10 cellular contexts compared by ENCODE assay signal in the genomic region with DNA sequence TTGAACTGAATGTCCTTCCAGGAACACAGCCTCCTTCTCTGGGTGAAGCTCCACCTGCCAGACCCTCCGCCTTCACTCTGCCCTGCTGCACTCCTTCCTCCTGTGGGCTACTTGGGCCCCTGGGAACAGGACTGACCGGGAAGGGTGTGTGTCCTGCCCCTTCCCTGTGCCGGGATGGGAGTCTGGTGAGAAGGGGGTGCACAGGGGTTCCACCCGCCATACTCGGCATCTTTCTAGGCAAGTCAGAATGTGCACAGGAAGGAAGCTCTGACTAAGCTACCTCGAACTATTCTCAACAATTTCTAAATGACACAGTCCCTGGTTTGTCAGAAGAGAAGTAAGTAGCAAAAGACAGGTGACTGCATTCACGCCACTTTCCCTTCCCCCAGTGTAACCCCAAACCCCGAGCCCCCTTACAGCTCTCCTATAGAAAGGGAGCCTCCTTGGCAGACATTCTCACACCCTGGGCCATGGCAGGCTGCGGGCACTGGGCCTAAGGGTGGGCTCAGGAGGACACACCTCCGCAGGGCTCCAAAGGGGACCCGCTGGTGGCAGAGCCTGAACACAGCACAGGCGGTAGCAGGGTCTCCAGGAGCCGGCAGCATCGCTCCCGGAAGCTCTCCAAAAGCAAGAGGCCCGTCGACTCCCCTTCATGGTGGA.
DNase-seq lines count a peak whose midpoint lies in the region; ATAC-seq and TF ChIP-seq lines count a peak whose summit lies in the region.
"Had no signal": no experiment of that assay in that cellular context is flagged by ENCODE, and none has a peak within 500 bp of the region (broad histone marks: within the 10 kb centered on the region; RNA-seq: fewer than 3 reads in every experiment).

No MANE protein-coding gene starts in this region.

- TF ChIP-seq CTCF in HL-60 (IDR thresholded peaks at IDR 0.05; ENCODE audit: insufficient read depth, low read length) (no peak), gastroesophageal sphincter (IDR thresholded peaks at IDR 0.05) (no peak)

- H3K9me3 Mint-ChIP-seq in activated CD4-positive, alpha-beta memory T cell treated with anti-CD3 and anti-CD28 coated beads, Interleukin-2, amount 10 ng/mL, durations not matched to agents 7 days and 5 days, result peaks cover 7% of the 10 kb centered on the region
- H3K9me3 Mint-ChIP-seq in stimulated activated effector memory CD8-positive, alpha-beta T cell treated with anti-CD3 and anti-CD28 coated beads, Interleukin-12 subunit alpha, Interleukin-12 subunit beta, amount 100 ng/mL, for 72 hours, result no peaks in the 10 kb centered on the region

- no peak for TF ChIP-seq POLR2A in gastroesophageal sphincter (IDR thresholded peaks at IDR 0.05)

- H3K4me3 ChIP-seq in HL-60 (replicated peaks; ENCODE audit: insufficient read depth, low read length), result no peak overlapping the region
- no peak overlapping the region for H3K4me3 ChIP-seq in gastroesophageal sphincter
- H3K4me3 ChIP-seq: MG63, skin epidermis had no signal

- peaks cover 7 to 86% (median 56%) of the 10 kb centered on the region in 3 donors for H3K4me1 ChIP-seq in gastroesophageal sphincter

- no peaks in the 10 kb centered on the region for H3K27me3 ChIP-seq in HL-60 (ENCODE audit: insufficient read depth, poor library complexity, severe bottlenecking)
- no peaks in the 10 kb centered on the region for H3K27me3 ChIP-seq in gastroesophageal sphincter
- H3K27me3 ChIP-seq: MG63 had no signal

- ATAC-seq in gastroesophageal sphincter (no peak), HG03565 (IDR thresholded peaks at IDR 0.05; ENCODE audit: unreplicated experiment) (no peak)
- ATAC-seq in stimulated activated effector memory CD8-positive, alpha-beta T cell treated with anti-CD3 and anti-CD28 coated beads, Interleukin-12 subunit alpha, Interleukin-12 subunit beta, amount 100 ng/mL, for 72 hours, result peak; percentile 99

- DNase-seq in HL-60 (ENCODE audit: low read depth in 1 of 2, low spot score in 1 of 2) (no peak), C1 segment of cervical spinal cord (lab: John Stamatoyannopoulos, UW) (no peak), Kasumi-1 (lab: John Stamatoyannopoulos, UW) (no peak), inferior parietal cortex (ENCODE audit: extremely low spot score) (no peak)
- peak; percentile 52 for DNase-seq in activated CD4-positive, alpha-beta memory T cell treated with anti-CD3 and anti-CD28 coated beads, Interleukin-2, amount 10 ng/mL, durations not matched to agents 7 days and 5 days
- DNase-seq in stimulated activated effector memory CD8-positive, alpha-beta T cell treated with anti-CD3 and anti-CD28 coated beads, Interleukin-12 subunit alpha, Interleukin-12 subunit beta, amount 100 ng/mL, for 72 hours (ENCODE audit: low spot score in 2 of 2), result peak; percentile 33 to 80
- DNase-seq: MG63 had no signal

- H3K27ac ChIP-seq in HL-60 (replicated peaks), result peak overlapping the region; percentile 32; the same call in 1 of the 2 replicates
- peak overlapping the region in 3 of 4 donors; percentile 58 to 75 (median 74) for H3K27ac ChIP-seq in gastroesophageal sphincter

- H3K36me3 ChIP-seq in gastroesophageal sphincter, result no peaks in the 10 kb centered on the region
- H3K36me3 ChIP-seq: MG63 had no signal

- POLR2A ChIA-PET in activated CD4-positive, alpha-beta memory T cell treated with anti-CD3 and anti-CD28 coated beads, Interleukin-2, amount 10 ng/mL, durations not matched to agents 7 days and 5 days (lab: Charles Lee), result interaction anchor here (1.1 to 2.3 kb wide), 12 partner anchors 11 to 184 kb away, joined by 3 to 15 read pairs (median 6); a partner anchor contains a TSS

- TF ChIP-seq EP300 in gastroesophageal sphincter (IDR thresholded peaks at IDR 0.05), result no peak

- WGBS in gastroesophageal sphincter (ENCODE audit: low coverage in 1 of 2), 2 donors, result 78% methylated on average over 4 of the region's 17 CpGs; no CpG with 5 or more reads in 1 of the 2 donors

- H3K27ac Mint-ChIP-seq in activated CD4-positive, alpha-beta memory T cell treated with anti-CD3 and anti-CD28 coated beads, Interleukin-2, amount 10 ng/mL, durations not matched to agents 7 days and 5 days, result peak overlapping the region; percentile 81
- H3K27ac Mint-ChIP-seq in stimulated activated effector memory CD8-positive, alpha-beta T cell treated with anti-CD3 and anti-CD28 coated beads, Interleukin-12 subunit alpha, Interleukin-12 subunit beta, amount 100 ng/mL, for 72 hours, result peak overlapping the region; percentile 91

- peak overlapping the region; percentile 51 for H3K4me3 Mint-ChIP-seq in activated CD4-positive, alpha-beta memory T cell treated with anti-CD3 and anti-CD28 coated beads, Interleukin-2, amount 10 ng/mL, durations not matched to agents 7 days and 5 days
- H3K4me3 Mint-ChIP-seq in stimulated activated effector memory CD8-positive, alpha-beta T cell treated with anti-CD3 and anti-CD28 coated beads, Interleukin-12 subunit alpha, Interleukin-12 subunit beta, amount 100 ng/mL, for 72 hours, result peak overlapping the region; percentile 80

- no peaks in the 10 kb centered on the region for H3K9me3 ChIP-seq in gastroesophageal sphincter
- H3K9me3 ChIP-seq: MG63 had no signal

- CTCF ChIA-PET in activated CD4-positive, alpha-beta memory T cell treated with anti-CD3 and anti-CD28 coated beads, Interleukin-2, amount 10 ng/mL, durations not matched to agents 7 days and 5 days (lab: Charles Lee), result interaction anchor here (1.0 to 2.1 kb wide), 3 partner anchors 48 to 87 kb away, joined by 3 to 5 read pairs (median 4); no protein-coding TSS in a partner anchor

- H3K4me1 Mint-ChIP-seq in activated CD4-positive, alpha-beta memory T cell treated with anti-CD3 and anti-CD28 coated beads, Interleukin-2, amount 10 ng/mL, durations not matched to agents 7 days and 5 days, result peaks cover 59% of the 10 kb centered on the region
- H3K4me1 Mint-ChIP-seq in stimulated activated effector memory CD8-positive, alpha-beta T cell treated with anti-CD3 and anti-CD28 coated beads, Interleukin-12 subunit alpha, Interleukin-12 subunit beta, amount 100 ng/mL, for 72 hours, result peaks cover 61% of the 10 kb centered on the region

- no peaks in the 10 kb centered on the region for H3K27me3 Mint-ChIP-seq in activated CD4-positive, alpha-beta memory T cell treated with anti-CD3 and anti-CD28 coated beads, Interleukin-2, amount 10 ng/mL, durations not matched to agents 7 days and 5 days

- H3K36me3 Mint-ChIP-seq in activated CD4-positive, alpha-beta memory T cell treated with anti-CD3 and anti-CD28 coated beads, Interleukin-2, amount 10 ng/mL, durations not matched to agents 7 days and 5 days (ENCODE audit: low read depth), result peaks cover 30% of the 10 kb centered on the region
- H3K36me3 Mint-ChIP-seq in stimulated activated effector memory CD8-positive, alpha-beta T cell treated with anti-CD3 and anti-CD28 coated beads, Interleukin-12 subunit alpha, Interleukin-12 subunit beta, amount 100 ng/mL, for 72 hours, result no peaks in the 10 kb centered on the region

Comparison
In these comparisons a context has a peak if more than half of its experiments do, and no peak if none do; other contexts are left out.
1. DNase-seq: peak in activated CD4-positive, alpha-beta memory T cell treated with anti-CD3 and anti-CD28 coated beads, Interleukin-2, amount 10 ng/mL, durations not matched to agents 7 days and 5 days (single experiment) and stimulated activated effector memory CD8-positive, alpha-beta T cell treated with anti-CD3 and anti-CD28 coated beads, Interleukin-12 subunit alpha, Interleukin-12 subunit beta, amount 100 ng/mL, for 72 hours (2 of 2); none in HL-60 (0 of 2), C1 segment of cervical spinal cord (0 of 14), Kasumi-1 (0 of 2) and inferior parietal cortex (single experiment).